ENCODE assay signal across 10 cellular contexts in the genomic region with DNA sequence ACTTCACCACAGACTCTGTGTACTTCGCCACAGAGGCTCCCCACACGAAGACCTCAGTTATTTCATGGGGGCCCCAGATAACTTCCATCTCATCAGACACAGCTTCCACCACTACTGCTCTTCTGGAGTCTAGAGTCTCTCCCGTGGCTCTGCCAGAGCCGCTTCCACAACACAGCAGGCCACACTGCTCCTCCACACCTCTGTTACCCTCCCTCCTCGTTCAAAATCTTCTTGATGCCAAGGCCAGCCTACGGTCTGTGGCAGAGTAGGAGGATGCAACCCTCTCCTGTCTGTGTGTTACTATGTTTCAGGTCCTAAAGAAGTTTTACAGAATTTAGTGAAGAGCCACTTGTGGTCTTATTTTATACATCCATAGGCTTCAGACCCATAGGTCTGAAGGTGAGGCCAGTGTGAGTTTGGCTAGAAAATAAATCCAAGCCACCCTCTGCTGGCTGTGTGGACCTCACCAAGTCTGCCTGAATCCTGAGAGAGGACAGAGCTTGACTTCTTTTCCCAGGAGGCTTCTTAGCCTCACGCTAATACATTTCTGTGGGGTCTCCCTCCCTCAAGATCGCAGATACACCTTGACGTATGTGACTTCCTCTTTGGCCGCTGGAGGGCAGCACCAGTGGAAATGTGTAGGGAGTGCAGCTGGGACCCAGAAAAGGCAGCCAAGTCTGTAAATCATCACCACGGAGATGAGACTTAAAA.
DNase-seq lines count a peak whose midpoint lies in the region; ATAC-seq and TF ChIP-seq lines count a peak whose summit lies in the region.
"Had no signal": no experiment of that assay in that cellular context is flagged by ENCODE, and none has a peak within 500 bp of the region (broad histone marks: within the 10 kb centered on the region; RNA-seq: fewer than 3 reads in every experiment).

No MANE protein-coding gene starts in this region.

- no peak overlapping the region for H3K4me3 ChIP-seq in upper lobe of right lung
- H3K4me3 ChIP-seq: skin epidermis had no signal

- H3K36me3 ChIP-seq in upper lobe of right lung: no peaks in the 10 kb centered on the region

- intact Hi-C loops in upper lobe of right lung (cut with DNase I): no loop called here

- H3K9me3 ChIP-seq in upper lobe of right lung: no peaks in the 10 kb centered on the region

- ATAC-seq in GM18517 (IDR thresholded peaks at IDR 0.05; ENCODE audit: unreplicated experiment): peak; percentile 98
- ATAC-seq in HG02870 (IDR thresholded peaks at IDR 0.05; ENCODE audit: unreplicated experiment): peak; percentile 94
- peak; percentile 79 for ATAC-seq in upper lobe of right lung

- DNase-seq in COLO668 (lab: John Stamatoyannopoulos, UW; ENCODE audit: unreplicated experiment) (peak; percentile 47), NCI-H146 (lab: John Stamatoyannopoulos, UW) (peak; percentile 28), kidney glomerular epithelial cell (lab: John Stamatoyannopoulos, UW) (peak; percentile 54), upper lobe of right lung (peak; percentile 67), inferior parietal cortex (ENCODE audit: extremely low spot score) (no peak)
- DNase-seq in activated naive CD4-positive, alpha-beta T cell treated with anti-CD3 and anti-CD28 coated beads, Interleukin-2, amount 50 U/mL, for 16 hours: peak; percentile 24
- DNase-seq: activated B cell treated with CpG ODN at 0.5 μM for 24 hours had no signal

- H3K27me3 ChIP-seq in upper lobe of right lung: no peaks in the 10 kb centered on the region

- H3K27ac ChIP-seq in upper lobe of right lung: no peak overlapping the region
- H3K27ac ChIP-seq: skin epidermis had no signal

- TF ChIP-seq CTCF in upper lobe of right lung (IDR thresholded peaks at IDR 0.05): peak; percentile 51

- no peaks in the 10 kb centered on the region for H3K4me1 ChIP-seq in upper lobe of right lung
